In the genomic region with DNA sequence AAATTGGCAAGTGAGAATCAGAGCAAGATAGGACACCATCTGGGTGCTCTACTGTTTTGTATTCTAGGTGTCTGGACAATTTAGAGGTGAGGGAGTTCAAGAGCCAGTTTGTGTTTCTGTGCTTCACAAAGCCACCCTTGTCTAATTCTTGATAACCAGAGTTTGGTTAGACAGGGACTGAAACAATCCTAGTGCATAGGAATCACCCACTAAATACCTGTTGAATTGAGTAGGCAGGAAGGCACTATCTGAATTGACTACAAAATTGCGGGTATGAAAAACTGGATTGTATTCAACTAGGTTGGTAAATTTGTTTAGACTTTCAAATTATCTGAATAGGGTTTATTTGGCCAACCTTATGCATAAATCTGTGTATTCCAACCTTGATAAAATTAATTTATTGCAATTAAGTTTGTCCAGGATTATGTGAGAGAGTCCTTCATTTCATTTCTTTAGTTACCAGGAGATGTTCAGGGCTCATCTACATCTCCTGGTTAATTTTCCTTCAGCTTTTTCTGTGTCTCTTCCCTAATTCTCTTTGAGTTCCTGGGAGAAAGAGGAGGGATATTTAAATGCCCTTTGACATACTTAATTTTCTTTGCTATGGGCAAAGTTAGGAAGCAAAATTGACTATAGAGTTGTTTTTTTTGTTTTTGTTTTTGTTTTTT, we compare ENCODE assay signal across 12 cellular contexts. TPM values are rescaled to one million over a fixed set of nuclear protein-coding genes. Genes with fewer than 3 reads are reported as not detected.
DNase-seq lines count a peak whose midpoint lies in the region; ATAC-seq, FAIRE-seq and TF ChIP-seq lines count a peak whose summit lies in the region.
"Had no signal": no experiment of that assay in that cellular context is flagged by ENCODE, and none has a peak within 500 bp of the region (broad histone marks: within the 10 kb centered on the region; RNA-seq: fewer than 3 reads in every experiment).

No MANE protein-coding gene starts in this region.

- TF ChIP-seq CTCF in AG10803 (conservative IDR thresholded peaks at IDR 0.05; ENCODE audit: low read length), result no peak
- TF ChIP-seq CTCF in HEK293 (tag by site-specific recombination; IDR thresholded peaks at IDR 0.05), result no peak
- TF ChIP-seq CTCF in WERI-Rb-1 (IDR thresholded peaks at IDR 0.05; ENCODE audit: low read depth, low read length), result no peak
- no peak for TF ChIP-seq CTCF in pancreas (IDR thresholded peaks at IDR 0.05)
- no peak for TF ChIP-seq CTCF in upper lobe of left lung (IDR thresholded peaks at IDR 0.05)

- H3K36me3 ChIP-seq in HEK293 (ENCODE audit: control insufficient read depth in 2 of 2, insufficient read depth in 1 of 2, low read length in 2 of 2) (peaks cover 22 to 32% of the 10 kb centered on the region in 2 experiments; a peak in 2 of 3 replicates), WERI-Rb-1 (peaks cover 46% of the 10 kb centered on the region), pancreas (no peaks in the 10 kb centered on the region), upper lobe of left lung (no peaks in the 10 kb centered on the region)
- H3K36me3 ChIP-seq: breast epithelium, left lung had no signal

- H3K27ac ChIP-seq in HEK293 (ENCODE audit: extremely low read depth, low read depth, low read length) (no peak overlapping the region), WERI-Rb-1 (no peak overlapping the region; the same call in 1 of the 2 replicates), pancreas (no peak overlapping the region), upper lobe of left lung (no peak overlapping the region)
- H3K27ac ChIP-seq: breast epithelium, left lung had no signal

- TF ChIP-seq EP300 in upper lobe of left lung (IDR thresholded peaks at IDR 0.05), result no peak

- no peak for TF ChIP-seq POLR2A in upper lobe of left lung (IDR thresholded peaks at IDR 0.05)

- CTCF ChIA-PET in HEK293 (lab: Yijun Ruan, JAX), result interaction anchor here (0.6 to 4.0 kb wide), 6 partner anchors 17 to 90 kb away, joined by 3 to 24 read pairs (median 3); no protein-coding TSS in a partner anchor

- WGBS in pancreas, 2 donors, result 51 to 52% methylated on average over 1 of the region's 1 CpG
- 71 to 81% methylated on average over 1 of the region's 1 CpG for WGBS in upper lobe of left lung, 2 donors

- H3K9me3 ChIP-seq in HEK293 (ENCODE audit: control insufficient read depth, insufficient read depth, low read depth, low read length) (no peaks in the 10 kb centered on the region), WERI-Rb-1 (ENCODE audit: severe bottlenecking) (no peaks in the 10 kb centered on the region), iPS-18c (ENCODE audit: control insufficient read depth, insufficient read depth, low read length) (no peaks in the 10 kb centered on the region), pancreas (no peaks in the 10 kb centered on the region), upper lobe of left lung (no peaks in the 10 kb centered on the region)
- H3K9me3 ChIP-seq: breast epithelium, left lung had no signal

- no peaks in the 10 kb centered on the region for H3K27me3 ChIP-seq in WERI-Rb-1 (ENCODE audit: insufficient read depth, low read depth, severe bottlenecking)
- H3K27me3 ChIP-seq in pancreas, result no peaks in the 10 kb centered on the region
- H3K27me3 ChIP-seq in upper lobe of left lung, result no peaks in the 10 kb centered on the region
- H3K27me3 ChIP-seq: breast epithelium, left lung had no signal

- no peak for FAIRE-seq in pancreas (lab: Jason Lieb, UNC)

- peaks cover 6% of the 10 kb centered on the region for H3K4me1 ChIP-seq in HEK293 (ENCODE audit: control insufficient read depth, insufficient read depth, low read length)
- no peaks in the 10 kb centered on the region for H3K4me1 ChIP-seq in pancreas
- peaks cover 6 to 18% (median 8%) of the 10 kb centered on the region in 4 donors for H3K4me1 ChIP-seq in upper lobe of left lung
- H3K4me1 ChIP-seq: breast epithelium had no signal

- intact Hi-C loops in pancreas (cut with DNase I), result no loop called here

- ATAC-seq in GM19463 (IDR thresholded peaks at IDR 0.05; ENCODE audit: unreplicated experiment) (no peak), pancreas (no peak), upper lobe of left lung (ENCODE audit: low FRiP score in 2 of 2) (no peak)
- ATAC-seq: left lung had no signal

- POLR2A ChIA-PET in HEK293 (lab: Yijun Ruan, JAX), result interaction anchor here (1.7 kb wide), 1 partner anchor 9 kb away, joined by 5 read pairs; no protein-coding TSS in a partner anchor

- DNase-seq in AG10803 (ENCODE audit: low read depth) (no peak), WERI-Rb-1 (no peak), pancreas (no peak), upper lobe of left lung (no peak), NCI-H774 (lab: John Stamatoyannopoulos, UW) (no peak)
- DNase-seq: activated T-cell treated with anti-CD3 and anti-CD28 coated beads, Interleukin-2, amount 50 U/mL, for 1 hour; left lung; NCI-H1436 had no signal

- peak overlapping the region; percentile 95 for H3K4me3 ChIP-seq in AG10803 (ENCODE audit: low read length)
- H3K4me3 ChIP-seq in HEK293 (ENCODE audit: low read depth, low read length), result peak overlapping the region; percentile 73
- peak overlapping the region; percentile 90 for H3K4me3 ChIP-seq in WERI-Rb-1 (ENCODE audit: low read depth, low read length)
- H3K4me3 ChIP-seq in iPS-18c (ENCODE audit: insufficient read depth, low read depth, low read length), result peak overlapping the region; percentile 95
- no peak overlapping the region for H3K4me3 ChIP-seq in pancreas
- peak overlapping the region in 1 of 4 donors; percentile 64 for H3K4me3 ChIP-seq in upper lobe of left lung
- H3K4me3 ChIP-seq: breast epithelium had no signal

TF ChIP-seq in HEK293, 187 proteins besides CTCF, POLR2A, EP300 and RAD21:
- TF ChIP-seq KLF16 (tag by site-specific recombination; IDR thresholded peaks at IDR 0.05) (no peak), ZNF174 (tag by site-specific recombination; IDR thresholded peaks at IDR 0.05) (no peak), SCRT1 (tag by site-specific recombination; IDR thresholded peaks at IDR 0.05; ENCODE audit: borderline replicate concordance) (peak; percentile 91; the same call in 1 of the 2 replicates), ZBTB17 (tag by site-specific recombination; IDR thresholded peaks at IDR 0.05) (peak; percentile 79), SCRT2 (tag by site-specific recombination; IDR thresholded peaks at IDR 0.05) (peak; percentile 96), ZNF654 (tag by site-specific recombination; IDR thresholded peaks at IDR 0.05; ENCODE audit: low read depth) (no peak), ZBTB48 (tag by site-specific recombination; IDR thresholded peaks at IDR 0.05) (peak; percentile 53; the same call in 1 of the 2 replicates)

RNA-seq across cellular contexts. Expression of a gene that starts 1.7 kb away (rescaled TPM):
- 1 to 10 TPM in 1 of 6 donors, under 1 TPM in 4, not detected in 1; 0.20 to 1.5 (median 0.79) TPM for total RNA-seq in pancreas
- polyA plus RNA-seq in pancreas, result under 1 TPM; 0.04 to 0.12 TPM
- 1 to 10 TPM; 1.0 to 6.7 (median 3.8) TPM for total RNA-seq in upper lobe of left lung

RNA-seq across cellular contexts. Expression of a gene that starts 18.1 kb away (rescaled TPM):
- total RNA-seq in pancreas (10 to 100 TPM; 27.3 to 59.8 (median 40.0) TPM), upper lobe of left lung (100 to 1,000 TPM; 131 to 245 (median 182) TPM)
- polyA plus RNA-seq in pancreas, result 10 to 100 TPM; 40.8 to 55.5 TPM

Comparison
In these comparisons a context has a peak if more than half of its experiments do, and no peak if none do; other contexts are left out.
1. H3K4me3 ChIP-seq: peak in AG10803 (single experiment), HEK293 (single experiment), WERI-Rb-1 (single experiment) and iPS-18c (single experiment); none in pancreas (0 of 4).